In genomic region chr2:201854841-201855240, GRCh38 we compare ENCODE assay signal across 12 cellular contexts. TPM values are rescaled to one million over a fixed set of nuclear protein-coding genes. Genes with fewer than 3 reads are reported as not detected.
A peak's percentile ranks its signal among the peaks of the same experiment; 100 is the strongest.
DNase-seq lines count a peak whose midpoint lies in the region; ATAC-seq and TF ChIP-seq lines count a peak whose summit lies in the region.
"Had no signal": no experiment of that assay in that cellular context is flagged by ENCODE, and none has a peak within 500 bp of the region (broad histone marks: within the 10 kb centered on the region; RNA-seq: fewer than 3 reads in every experiment).

No MANE protein-coding gene starts in this region.

- H3K9me3 Mint-ChIP-seq in activated naive CD4-positive, alpha-beta T cell treated with anti-CD3 and anti-CD28 coated beads, Interleukin-2, amount 10 ng/mL, durations not matched to agents 7 days and 5 days: no peaks in the 10 kb centered on the region
- H3K9me3 Mint-ChIP-seq: CD4-positive, alpha-beta memory T cell had no signal

- RAD21 ChIA-PET in HCT116 (lab: Charles Lee; ENCODE audit: low non-redundant PET in 1 of 2, low total read pairs in 2 of 2, uncharacterized antibody in 2 of 2, unreplicated experiment in 2 of 2): no interaction called here

- intact Hi-C loops in HCT116 (cut with micrococcal nuclease): no loop called here

- H3K27ac ChIP-seq in HCT116 (ENCODE audit: low read depth, low read length) (no peak overlapping the region), smooth muscle cell (ENCODE audit: low read depth) (peak overlapping the region; percentile 98)

- H3K9ac ChIP-seq in HCT116 (ENCODE audit: low read length) (no peak overlapping the region), smooth muscle cell (ENCODE audit: low read depth) (peak overlapping the region; percentile 85)

- CTCF ChIA-PET in HCT116 (lab: Charles Lee): no interaction called here
- CTCF ChIA-PET in activated naive CD4-positive, alpha-beta T cell treated with anti-CD3 and anti-CD28 coated beads, Interleukin-2, amount 10 ng/mL, durations not matched to agents 7 days and 5 days (lab: Charles Lee): interaction anchor here (0.6 kb wide), 1 partner anchor 321 kb away, joined by 3 read pairs; no protein-coding TSS in a partner anchor

- POLR2A ChIA-PET in HCT116 (lab: Charles Lee): no interaction called here

- no peak overlapping the region for H2AFZ ChIP-seq in HCT116 (ENCODE audit: low read depth, low read length, poor library complexity, severe bottlenecking)
- no peak overlapping the region for H2AFZ ChIP-seq in smooth muscle cell (ENCODE audit: low read depth)

- BruUV-seq in HCT116 (replicated peaks; lab: Mats Ljungman, UMichigan): no TSS peak

- H3K4me3 ChIP-seq in HCT116 (replicated peaks in 1 of 2; ENCODE audit: low read depth in 1 of 2, low read length in 2 of 2): no peak overlapping the region
- H3K4me3 ChIP-seq in fibroblast of mammary gland (ENCODE audit: control insufficient read depth, low read depth, low read length): no peak overlapping the region
- H3K4me3 ChIP-seq in smooth muscle cell: no peak overlapping the region

- no peaks in the 10 kb centered on the region for H3K36me3 Mint-ChIP-seq in activated naive CD4-positive, alpha-beta T cell treated with anti-CD3 and anti-CD28 coated beads, Interleukin-2, amount 10 ng/mL, durations not matched to agents 7 days and 5 days
- H3K36me3 Mint-ChIP-seq: CD4-positive, alpha-beta memory T cell had no signal

- H3K27me3 Mint-ChIP-seq in activated naive CD4-positive, alpha-beta T cell treated with anti-CD3 and anti-CD28 coated beads, Interleukin-2, amount 10 ng/mL, durations not matched to agents 7 days and 5 days: peaks cover 29% of the 10 kb centered on the region
- H3K27me3 Mint-ChIP-seq: progenitor cell of endocrine pancreas had no signal

- H3K9me2 ChIP-seq in HCT116 (ENCODE audit: insufficient read depth): no peaks in the 10 kb centered on the region

- H3F3A ChIP-seq in smooth muscle cell (ENCODE audit: low read depth): peaks cover 32% of the 10 kb centered on the region

- H3K79me2 ChIP-seq in HCT116 (ENCODE audit: insufficient read depth, low read length) (no peaks in the 10 kb centered on the region), smooth muscle cell (ENCODE audit: low read depth) (no peaks in the 10 kb centered on the region)

- DNase-seq in HCT116 (ENCODE audit: low read depth, low spot score): no peak
- DNase-seq in fibroblast of mammary gland (ENCODE audit: low read depth): peak; percentile 73
- DNase-seq in smooth muscle cell (lab: John Stamatoyannopoulos, UW; ENCODE audit: unreplicated experiment): no peak
- no peak for DNase-seq in NCI-H1436 treated with DMSO at 0.1 percent for 48 hours (lab: John Stamatoyannopoulos, UW)
- no peak for DNase-seq in cerebellar nuclear complex (lab: John Stamatoyannopoulos, UW)
- no peak for DNase-seq in activated naive CD4-positive, alpha-beta T cell treated with anti-CD3 and anti-CD28 coated beads, Interleukin-2, amount 10 ng/mL, durations not matched to agents 7 days and 5 days
- DNase-seq: activated naive CD4-positive, alpha-beta T cell; CD4-positive, alpha-beta memory T cell; NCI-H1048 had no signal

- no peak overlapping the region for H3K4me3 Mint-ChIP-seq in activated naive CD4-positive, alpha-beta T cell treated with anti-CD3 and anti-CD28 coated beads, Interleukin-2, amount 10 ng/mL, durations not matched to agents 7 days and 5 days
- H3K4me3 Mint-ChIP-seq: CD4-positive, alpha-beta memory T cell had no signal

- peaks cover 12% of the 10 kb centered on the region for H3K4me1 Mint-ChIP-seq in activated naive CD4-positive, alpha-beta T cell treated with anti-CD3 and anti-CD28 coated beads, Interleukin-2, amount 10 ng/mL, durations not matched to agents 7 days and 5 days

- TF ChIP-seq POLR2A in HCT116 (IDR thresholded peaks at IDR 0.05; ENCODE audit: borderline replicate concordance, extremely low read depth, insufficient read depth, insufficient read length): no peak

- TF ChIP-seq CTCF in HCT116 (IDR thresholded peaks at IDR 0.05 in 2 of 3, conservative IDR thresholded peaks at IDR 0.05 in 1 of 3; ENCODE audit: borderline replicate concordance in 1 of 3, insufficient read depth in 1 of 3, low read depth in 2 of 3, low read length in 2 of 3): no peak
- TF ChIP-seq CTCF in fibroblast of mammary gland (conservative IDR thresholded peaks at IDR 0.05; ENCODE audit: control insufficient read depth, insufficient read depth, low read depth, low read length): no peak
- TF ChIP-seq CTCF in smooth muscle cell (IDR thresholded peaks at IDR 0.05; ENCODE audit: borderline replicate concordance, insufficient read depth, poor library complexity, severe bottlenecking): no peak

- H4K20me1 ChIP-seq in HCT116 (ENCODE audit: insufficient read depth): no peaks in the 10 kb centered on the region
- no peaks in the 10 kb centered on the region for H4K20me1 ChIP-seq in smooth muscle cell (ENCODE audit: low read depth)

- peaks cover 0 to 8% of the 10 kb centered on the region in 2 experiments; a peak in 2 of 4 replicates for H3K4me1 ChIP-seq in HCT116 (ENCODE audit: control insufficient read depth in 1 of 2, insufficient read depth in 2 of 2, low read length in 2 of 2)
- H3K4me1 ChIP-seq in smooth muscle cell (ENCODE audit: low read depth): peaks cover 56% of the 10 kb centered on the region

- TF ChIP-seq RAD21 in HCT116 (IDR thresholded peaks at IDR 0.05; ENCODE audit: low read depth): no peak

- H3K27me3 ChIP-seq in HCT116 (ENCODE audit: insufficient read depth, low read length) (no peaks in the 10 kb centered on the region), smooth muscle cell (ENCODE audit: low read depth) (no peaks in the 10 kb centered on the region)

- H3K4me2 ChIP-seq in HCT116 (ENCODE audit: low read length) (0 out of 2 replicates have a peak overlapping the region, but pooled peaks have one; percentile 23), smooth muscle cell (peak overlapping the region; percentile 72)

- WGBS in smooth muscle cell (ENCODE audit: low lambda C conversion rate): 73% methylated on average over 4 of the region's 4 CpGs

- no peak for ATAC-seq in HCT116
- peak; percentile 18; the same call in 2 of the 3 replicates for ATAC-seq in SK-N-SH treated with all-trans-retinoic acid at 6 μM for 48 hours

- no peaks in the 10 kb centered on the region for H3K9me3 ChIP-seq in HCT116 (ENCODE audit: control insufficient read depth in 1 of 2, insufficient read depth in 1 of 2, low read depth in 1 of 2, low read length in 2 of 2)
- no peaks in the 10 kb centered on the region for H3K9me3 ChIP-seq in smooth muscle cell (replicated peaks; ENCODE audit: low read depth)

- no peaks in the 10 kb centered on the region for H3K36me3 ChIP-seq in HCT116 (ENCODE audit: control insufficient read depth in 1 of 2, insufficient read depth in 2 of 2, low read length in 2 of 2)
- no peaks in the 10 kb centered on the region for H3K36me3 ChIP-seq in smooth muscle cell (ENCODE audit: low read depth)

- no peak overlapping the region for H3K27ac Mint-ChIP-seq in activated naive CD4-positive, alpha-beta T cell treated with anti-CD3 and anti-CD28 coated beads, Interleukin-2, amount 10 ng/mL, durations not matched to agents 7 days and 5 days
- H3K27ac Mint-ChIP-seq: CD4-positive, alpha-beta memory T cell; progenitor cell of endocrine pancreas had no signal

TF ChIP-seq in HCT116, 20 proteins besides CTCF, POLR2A, EP300 and RAD21 (continues in another document):
- TF ChIP-seq TCF7L2 (IDR thresholded peaks at IDR 0.05; ENCODE audit: borderline replicate concordance, extremely low read depth, insufficient read depth, insufficient read length): no peak
- TF ChIP-seq POLR2AphosphoS5 (IDR thresholded peaks at IDR 0.05; ENCODE audit: low read depth, low read length): no peak
- no peak for TF ChIP-seq EZH2phosphoT487 (IDR thresholded peaks at IDR 0.05; ENCODE audit: borderline replicate concordance)

TF ChIP-seq in SK-N-SH treated with all-trans-retinoic acid at 6 μM for 48 hours, 23 proteins besides CTCF, POLR2A, EP300 and RAD21:
- TF ChIP-seq OSR1 (CRISPR knock-in tag; IDR thresholded peaks at IDR 0.05) (no peak), ZFP30 (CRISPR knock-in tag; IDR thresholded peaks at IDR 0.05) (no peak)
TF ChIP-seq in SK-N-SH treated with all-trans-retinoic acid at 6 μM for 48 hours: peak in this region for 0.

RNA-seq across cellular contexts. Expression of gene CDK15, which starts 48.5 kb away (rescaled TPM):
- not detected for total RNA-seq in HCT116 (2021; ENCODE audit: unreplicated experiment)
- not detected in 2 replicates for polyA plus RNA-seq in HCT116 (2012)
- 0.40 and 2.2 TPM in 2 replicates for total RNA-seq in smooth muscle cell
- 0.93 and 1.8 TPM in 2 replicates for polyA plus RNA-seq in smooth muscle cell
- total RNA-seq: CD4-positive, alpha-beta memory T cell; G401 had no signal
- polyA plus RNA-seq: CD4-positive, alpha-beta memory T cell had no signal
